Comparison of ENCODE assay signal across 8 cellular contexts in the genomic region with DNA sequence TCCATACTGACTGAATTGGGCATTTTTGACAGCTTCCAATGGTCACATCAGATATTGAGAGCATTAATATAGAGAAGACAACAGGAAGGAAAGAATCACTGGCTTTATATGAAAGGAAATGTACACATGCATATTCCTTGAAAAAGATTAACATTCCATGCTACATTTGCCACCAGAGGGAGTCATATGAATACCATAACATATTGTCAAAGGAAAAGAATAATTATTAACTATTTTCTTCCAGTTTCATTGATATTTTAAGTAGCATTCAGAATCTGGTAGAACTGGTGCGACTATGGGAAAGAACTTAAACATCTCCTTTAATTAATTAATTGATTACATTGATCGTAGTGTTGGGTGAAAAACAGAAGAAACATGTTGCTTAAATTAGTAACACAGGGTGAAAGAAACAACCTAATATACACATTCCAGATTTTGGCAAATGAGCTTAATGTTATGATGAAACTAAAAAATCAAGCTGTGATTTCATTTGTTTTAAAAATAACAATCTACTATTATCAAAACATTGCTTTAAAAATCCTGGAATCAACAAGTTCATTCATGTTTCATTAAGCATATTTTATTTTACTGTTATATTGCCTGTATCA.
A peak's percentile ranks its signal among the peaks of the same experiment; 100 is the strongest.
DNase-seq lines count a peak whose midpoint lies in the region; ATAC-seq, FAIRE-seq and TF ChIP-seq lines count a peak whose summit lies in the region.

No MANE protein-coding gene starts in this region.

- H3K4me1 ChIP-seq in GM12878 (ENCODE audit: control insufficient read depth, insufficient read depth, low read length) (no peaks in the 10 kb centered on the region), lower lobe of right lung (no peaks in the 10 kb centered on the region)

- no peak overlapping the region for H2AFZ ChIP-seq in GM12878 (ENCODE audit: control insufficient read depth, low read depth, low read length)

- ATAC-seq in GM12878 (no peak), lower lobe of right lung (peak in 1 of 2 donors; percentile 50)

- no peak for FAIRE-seq in GM12878 (lab: Jason Lieb, UNC)

- no peaks in the 10 kb centered on the region for H3K27me3 ChIP-seq in GM12878 (replicated peaks in 1 of 2; ENCODE audit: control insufficient read depth in 2 of 2, insufficient read depth in 2 of 2, low read length in 1 of 2)
- no peaks in the 10 kb centered on the region for H3K27me3 ChIP-seq in lower lobe of right lung (ENCODE audit: low read depth)

- DNase-seq in Caki2 (ENCODE audit: low read depth) (peak; percentile 16), Kasumi-1 (lab: John Stamatoyannopoulos, UW) (peak; percentile 24 to 38), GM12878 (ENCODE audit: low read depth, low spot score) (no peak), lower lobe of right lung (no peak), NCI-H2196 treated with DMSO at 0.1 percent for 48 hours (lab: John Stamatoyannopoulos, UW; ENCODE audit: unreplicated experiment) (no peak), GM13976 (ENCODE audit: low spot score) (no peak)
- DNase-seq in stimulated activated CD4-positive, alpha-beta T cell treated with anti-CD3 and anti-CD28 coated beads, Interleukin-4, amount 100 ng/mL, for 24 hours = no peak
- DNase-seq in central memory CD4-positive, alpha-beta T cell = no peak

- SMC1A ChIA-PET in GM12878 (lab: Charles Lee; ENCODE audit: uncharacterized antibody, unreplicated experiment) = interaction anchor here (0.7 to 1.3 kb wide), 3 partner anchors 98 to 465 kb away, joined by 3 to 5 read pairs (median 3); no protein-coding TSS in a partner anchor

- H3K4me3 ChIP-seq in GM12878 (no peak overlapping the region), lower lobe of right lung (no peak overlapping the region)

- no peaks in the 10 kb centered on the region for H3K9me3 ChIP-seq in GM12878 (replicated peaks; ENCODE audit: control insufficient read depth, insufficient read depth, low read length)
- H3K9me3 ChIP-seq in lower lobe of right lung = no peaks in the 10 kb centered on the region

- CTCF ChIA-PET in GM12878 (lab: Yijun Ruan, JAX) = interaction anchor here (1.0 to 1.3 kb wide), 2 partner anchors 274 to 407 kb away, joined by 3 read pairs; no protein-coding TSS in a partner anchor

- no peaks in the 10 kb centered on the region for H4K20me1 ChIP-seq in GM12878 (ENCODE audit: control insufficient read depth, insufficient read depth)

- 0 out of 2 replicates have a peak, but pooled peaks have one; percentile 18 for TF ChIP-seq RAD21 in GM12878 (IDR thresholded peaks at IDR 0.05; ENCODE audit: insufficient read depth, low read depth, low read length)

- WGBS in GM12878 (ENCODE audit: insufficient coverage, insufficient replicate concordance, low lambda C conversion rate, missing lambda C conversion rate) = 44% methylated on average over 2 of the region's 2 CpGs

- H3K9ac ChIP-seq in GM12878 (ENCODE audit: control insufficient read depth, insufficient read depth, low read length) = no peak overlapping the region

- no peak overlapping the region for H3K4me2 ChIP-seq in GM12878 (ENCODE audit: control insufficient read depth, insufficient read depth)

- no peak overlapping the region for H3K27ac ChIP-seq in GM12878 (ENCODE audit: control insufficient read depth, insufficient read depth)
- no peak overlapping the region for H3K27ac ChIP-seq in lower lobe of right lung

- BruUV-seq in GM12878 (replicated peaks; lab: Mats Ljungman, UMichigan) = no TSS peak

- TF ChIP-seq CTCF in GM12878 (IDR thresholded peaks at IDR 0.05 in 2 of 3, conservative IDR thresholded peaks at IDR 0.05 in 1 of 3; ENCODE audit: control insufficient read depth in 2 of 3, extremely low read depth in 1 of 3, insufficient read depth in 1 of 3, low read depth in 3 of 3, low read length in 3 of 3) (peak in 1 of 3 experiments; percentile 12; a peak in 2 of 6 replicates), lower lobe of right lung (IDR thresholded peaks at IDR 0.05) (peak; percentile 52), GM13976 (IDR thresholded peaks at IDR 0.05; ENCODE audit: borderline replicate concordance, control extremely low read depth, extremely low read depth, insufficient read depth, missing control alignments) (no peak)

- no peaks in the 10 kb centered on the region for H3K79me2 ChIP-seq in GM12878 (ENCODE audit: control insufficient read depth, insufficient read depth, low read length)

- no peak for TF ChIP-seq POLR2A in GM12878 (IDR thresholded peaks at IDR 0.05; ENCODE audit: low read depth, low read length)

- H3K36me3 ChIP-seq in GM12878 (ENCODE audit: control insufficient read depth in 2 of 2, insufficient read depth in 2 of 2, low read length in 1 of 2) = no peaks in the 10 kb centered on the region
- H3K36me3 ChIP-seq in lower lobe of right lung = no peaks in the 10 kb centered on the region

- RAD21 ChIA-PET in GM12878 (lab: Charles Lee; ENCODE audit: unreplicated experiment) = interaction anchor here (1.0 kb wide), 1 partner anchor 274 kb away, joined by 6 read pairs; no protein-coding TSS in a partner anchor

- no peak for TF ChIP-seq EP300 in GM12878 (IDR thresholded peaks at IDR 0.05; ENCODE audit: borderline replicate concordance in 1 of 2, control insufficient read depth in 1 of 2, low read depth in 2 of 2, low read length in 2 of 2)

- in situ Hi-C loops in Caki2 (cut with HindIII; ENCODE audit: low pct_unique_long_range_greater_than_20kb, low sequenced_read_pairs) (no loop called here), GM12878 (cut with MboI) (no loop called here), GM13976 (cut with MboI; ENCODE audit: low sequenced_read_pairs, unreplicated experiment) (loop anchor here (25.0 kb wide), 1 partner anchor 397 kb away; no protein-coding TSS in a partner anchor)

- POLR2A ChIA-PET in GM12878 (lab: Charles Lee) = interaction anchor here (0.5 kb wide), 1 partner anchor 16 kb away, joined by 3 read pairs; no protein-coding TSS in a partner anchor

- intact Hi-C loops in GM12878 (cut with micrococcal nuclease; ENCODE audit: unreplicated experiment) (loop anchor here (1.0 to 10.0 kb wide), 2 partner anchors 270 to 406 kb away; no protein-coding TSS in a partner anchor), lower lobe of right lung (cut with DNase I) (loop anchor here (10.0 kb wide), 1 partner anchor 410 kb away; no protein-coding TSS in a partner anchor)

TF ChIP-seq in GM12878, 131 proteins besides CTCF, POLR2A, EP300 and RAD21:
- TF ChIP-seq SMC3 (IDR thresholded peaks at IDR 0.05; ENCODE audit: borderline replicate concordance, low read length) = peak; percentile 22; the same call in 1 of the 2 replicates
- TF ChIP-seq, protein P1, sequence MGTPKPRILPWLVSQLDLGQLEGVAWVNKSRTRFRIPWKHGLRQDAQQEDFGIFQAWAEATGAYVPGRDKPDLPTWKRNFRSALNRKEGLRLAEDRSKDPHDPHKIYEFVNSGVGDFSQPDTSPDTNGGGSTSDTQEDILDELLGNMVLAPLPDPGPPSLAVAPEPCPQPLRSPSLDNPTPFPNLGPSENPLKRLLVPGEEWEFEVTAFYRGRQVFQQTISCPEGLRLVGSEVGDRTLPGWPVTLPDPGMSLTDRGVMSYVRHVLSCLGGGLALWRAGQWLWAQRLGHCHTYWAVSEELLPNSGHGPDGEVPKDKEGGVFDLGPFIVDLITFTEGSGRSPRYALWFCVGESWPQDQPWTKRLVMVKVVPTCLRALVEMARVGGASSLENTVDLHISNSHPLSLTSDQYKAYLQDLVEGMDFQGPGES (IDR thresholded peaks at IDR 0.05) = no peak

Comparison
In these comparisons a context has a peak if more than half of its experiments do, and no peak if none do; other contexts are left out.
1. DNase-seq: peak in Caki2 (single experiment) and Kasumi-1 (2 of 2); none in GM12878 (single experiment), lower lobe of right lung (single experiment), stimulated activated CD4-positive, alpha-beta T cell treated with anti-CD3 and anti-CD28 coated beads, Interleukin-4, amount 100 ng/mL, for 24 hours (single experiment), NCI-H2196 treated with DMSO at 0.1 percent for 48 hours (single experiment), GM13976 (single experiment) and central memory CD4-positive, alpha-beta T cell (single experiment).